Comparison of ENCODE assay signal across 20 cellular contexts in genomic region chrX:65920620-65921019, GRCh38.
DNase-seq lines count a peak whose midpoint lies in the region; FAIRE-seq and TF ChIP-seq lines count a peak whose summit lies in the region.
"Had no signal": no experiment of that assay in that cellular context is flagged by ENCODE, and none has a peak within 500 bp of the region (broad histone marks: within the 10 kb centered on the region; RNA-seq: fewer than 3 reads in every experiment).

No MANE protein-coding gene starts in this region.

- H3K9me3 ChIP-seq in KOPT-K1 (ENCODE audit: insufficient read depth, low read length, poor library complexity, severe bottlenecking) (peaks cover 17% of the 10 kb centered on the region), keratinocyte (ENCODE audit: control insufficient read depth, low read depth, low read length) (no peaks in the 10 kb centered on the region), ovary (no peaks in the 10 kb centered on the region)
- H3K9me3 ChIP-seq: BE2C, body of pancreas, left ventricle myocardium inferior had no signal

- H3K27ac ChIP-seq in KOPT-K1 (ENCODE audit: low read depth, low read length, poor library complexity, severe bottlenecking) (peak overlapping the region; percentile 25), RWPE1 (peak overlapping the region; percentile 88), keratinocyte (ENCODE audit: control insufficient read depth, insufficient read depth, low read length) (peak overlapping the region; percentile 63), ovary (no peak overlapping the region)
- H3K27ac ChIP-seq: body of pancreas, left ventricle myocardium inferior had no signal

- H3K4me1 Mint-ChIP-seq in type B pancreatic cell (ENCODE audit: unreplicated experiment), result no peaks in the 10 kb centered on the region

- TF ChIP-seq CTCF in RWPE1 (conservative IDR thresholded peaks at IDR 0.05; ENCODE audit: low read depth), result no peak
- no peak for TF ChIP-seq CTCF in keratinocyte (optimal IDR thresholded peaks at IDR 0.05 in 1 of 3, IDR thresholded peaks at IDR 0.05 in 1 of 3, conservative IDR thresholded peaks at IDR 0.05 in 1 of 3; ENCODE audit: extremely low read depth in 1 of 3, insufficient read depth in 2 of 3, low read length in 3 of 3)
- TF ChIP-seq CTCF in type B pancreatic cell (conservative IDR thresholded peaks at IDR 0.05), result no peak
- TF ChIP-seq CTCF in ovary (IDR thresholded peaks at IDR 0.05), result no peak
- TF ChIP-seq CTCF in lower leg skin (IDR thresholded peaks at IDR 0.05), result no peak

- H3K79me2 ChIP-seq in keratinocyte (ENCODE audit: control insufficient read depth, insufficient read depth, low read length), result no peaks in the 10 kb centered on the region

- WGBS in ovary, 3 donors, result 0 to 7% (median 6%) methylated on average over 1 of the region's 1 CpG
- whole genome bisulfite sequencing in lower leg skin, 2 donors, result 9 to 20% methylated on average over 1 of the region's 1 CpG

- CTCF ChIA-PET in RWPE1 (lab: Yijun Ruan, JAX), result no interaction called here

- H3K27ac Mint-ChIP-seq in type B pancreatic cell, result peak overlapping the region; percentile 60

- intact Hi-C loops in ovary (cut with DNase I) (no loop called here), lower leg skin (cut with DNase I; ENCODE audit: low total_unique reads) (no loop called here)

- no peak for TF ChIP-seq EP300 in ovary (IDR thresholded peaks at IDR 0.05)

- H3K4me1 ChIP-seq in keratinocyte (ENCODE audit: control insufficient read depth, extremely low read depth, insufficient read depth, low read length), result peaks cover 14% of the 10 kb centered on the region
- H3K4me1 ChIP-seq in ovary (ENCODE audit: insufficient read depth), result no peaks in the 10 kb centered on the region
- H3K4me1 ChIP-seq: BE2C, body of pancreas, left ventricle myocardium inferior had no signal

- dilution Hi-C loops in keratinocyte (cut with MboI; ENCODE audit: extremely low pct_ligation_motif_present, low sequenced_read_pairs), result no loop called here

- peak; percentile 59 for FAIRE-seq in keratinocyte (lab: Jason Lieb, UNC)
- FAIRE-seq: GM12878 had no signal

- peak overlapping the region; percentile 51 for H3K9ac ChIP-seq in keratinocyte (ENCODE audit: control insufficient read depth, extremely low read depth, insufficient read depth, low read length)

- H3K4me3 Mint-ChIP-seq in type B pancreatic cell, result no peak overlapping the region
- H3K4me3 Mint-ChIP-seq: activated naive CD8-positive, alpha-beta T cell; activated T-cell treated with anti-CD3 and anti-CD28 coated beads, Interleukin-2, amount 50 U/mL, for 4 hours had no signal

- peak overlapping the region; percentile 9 for H3K4me2 ChIP-seq in keratinocyte (ENCODE audit: control insufficient read depth, extremely low read depth, insufficient read depth, low read depth, low read length)

- H3K4me3 ChIP-seq in keratinocyte (ENCODE audit: control insufficient read depth in 2 of 3, extremely low read depth in 1 of 3, insufficient read depth in 2 of 3, low read depth in 1 of 3, low read length in 3 of 3) (no peak overlapping the region), ovary (no peak overlapping the region), lower leg skin (ENCODE audit: low read depth, poor library complexity, severe bottlenecking) (no peak overlapping the region)
- H3K4me3 ChIP-seq: body of pancreas, GM12878, left ventricle myocardium inferior had no signal

- no peaks in the 10 kb centered on the region for H3K36me3 ChIP-seq in KOPT-K1 (ENCODE audit: insufficient read depth, low read length)
- H3K36me3 ChIP-seq in keratinocyte (ENCODE audit: control insufficient read depth in 2 of 2, extremely low read depth in 1 of 2, insufficient read depth in 2 of 2, low read length in 2 of 2), result no peaks in the 10 kb centered on the region
- H3K36me3 ChIP-seq in ovary, result no peaks in the 10 kb centered on the region
- H3K36me3 ChIP-seq: BE2C, left ventricle myocardium inferior had no signal

- H4K20me1 ChIP-seq in keratinocyte (ENCODE audit: control insufficient read depth, extremely low read depth, insufficient read depth, low read length), result no peaks in the 10 kb centered on the region

- no peak overlapping the region for H2AFZ ChIP-seq in keratinocyte (ENCODE audit: control insufficient read depth, low read length)

- no peaks in the 10 kb centered on the region for H3K36me3 Mint-ChIP-seq in type B pancreatic cell
- H3K36me3 Mint-ChIP-seq: activated naive CD8-positive, alpha-beta T cell had no signal

- TF ChIP-seq POLR2A in ovary (IDR thresholded peaks at IDR 0.05) (no peak), lower leg skin (IDR thresholded peaks at IDR 0.05) (no peak)

- POLR2A ChIA-PET in RWPE1 (lab: Yijun Ruan, JAX; ENCODE audit: low non-redundant PET), result no interaction called here

- H3K27me3 ChIP-seq in keratinocyte (ENCODE audit: control insufficient read depth, extremely low read depth, insufficient read depth, low read length), result no peaks in the 10 kb centered on the region
- H3K27me3 ChIP-seq in ovary, result no peaks in the 10 kb centered on the region
- H3K27me3 ChIP-seq: BE2C, body of pancreas had no signal

- no peaks in the 10 kb centered on the region for H3K9me3 Mint-ChIP-seq in type B pancreatic cell
- H3K9me3 Mint-ChIP-seq: activated T-cell treated with anti-CD3 and anti-CD28 coated beads, Interleukin-2, amount 50 U/mL, for 4 hours had no signal

- H3K27me3 Mint-ChIP-seq in type B pancreatic cell, result no peaks in the 10 kb centered on the region
- H3K27me3 Mint-ChIP-seq: activated naive CD8-positive, alpha-beta T cell had no signal

- DNase-seq in RWPE1 (ENCODE audit: low spot score) (peak; percentile 35), keratinocyte (ENCODE audit: low read depth, low spot score) (peak; percentile 33), type B pancreatic cell (ENCODE audit: extremely low spot score, unreplicated experiment) (no peak), ovary (no peak), cerebellar nuclear complex (lab: John Stamatoyannopoulos, UW) (no peak), lower leg skin (ENCODE audit: low spot score in 2 of 2) (no peak)
- DNase-seq: activated CD4-positive, alpha-beta T cell treated with anti-CD3 and anti-CD28 coated beads, Interleukin-2, amount 50 U/mL, for 48 hours; activated T-cell treated with anti-CD3 and anti-CD28 coated beads, Interleukin-2, amount 50 U/mL, for 4 hours; BE2C; body of pancreas; cortex of kidney; GDM1; left ventricle myocardium inferior; NCI-H1694; NCI-H524; SHP77; stimulated activated CD4-positive, alpha-beta T cell treated with anti-CD3 and anti-CD28 coated beads, Interleukin-4, amount 100 ng/mL, for 1 hour had no signal

- H3K9me1 ChIP-seq in keratinocyte (ENCODE audit: control insufficient read depth, extremely low read depth, insufficient read depth, low read length), result no peaks in the 10 kb centered on the region

Comparison
In these comparisons a context has a peak if more than half of its experiments do, and no peak if none do; other contexts are left out.
1. H3K27ac ChIP-seq: peak in KOPT-K1 (single experiment), RWPE1 (single experiment) and keratinocyte (single experiment); none in ovary (0 of 2).
2. DNase-seq: peak in RWPE1 (single experiment) and keratinocyte (single experiment); none in type B pancreatic cell (single experiment), ovary (0 of 5), cerebellar nuclear complex (0 of 2) and lower leg skin (0 of 2).